ENCODE assay signal across 9 cellular contexts in the genomic region with DNA sequence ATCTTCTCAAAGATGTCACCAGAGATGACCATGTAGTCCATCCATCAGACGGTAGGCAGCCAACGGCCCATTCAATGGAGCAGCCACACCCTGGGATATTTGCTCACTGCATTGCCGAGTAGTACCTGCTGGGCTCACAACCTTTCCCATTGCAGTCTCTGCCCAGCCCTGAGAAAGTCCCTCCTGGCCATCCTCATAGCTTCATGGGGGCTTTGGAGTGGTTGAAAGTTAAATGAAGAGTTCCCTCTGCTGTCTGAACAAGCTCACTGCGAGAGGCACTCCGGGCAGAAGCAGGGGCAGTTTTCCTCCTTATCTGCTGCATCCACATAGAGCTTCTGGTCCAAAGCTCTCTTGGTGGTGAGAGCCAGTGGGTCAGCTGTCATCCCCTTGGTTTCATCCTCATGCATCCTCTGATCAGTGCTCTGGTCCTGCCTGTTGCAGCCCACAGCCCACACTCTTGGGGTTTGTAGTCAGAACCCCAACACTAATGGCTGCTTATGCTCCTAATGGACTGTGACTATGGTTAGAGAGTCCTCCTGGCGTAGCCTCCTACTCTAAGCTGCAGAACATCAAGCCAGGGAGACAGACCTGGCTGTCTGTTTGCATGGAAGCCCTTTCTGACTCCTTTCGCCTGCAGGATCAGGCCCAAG. TPM values are rescaled to one million over a fixed set of nuclear protein-coding genes. Genes with fewer than 3 reads are reported as not detected.
DNase-seq lines count a peak whose midpoint lies in the region; ATAC-seq, FAIRE-seq and TF ChIP-seq lines count a peak whose summit lies in the region.
"Had no signal": no experiment of that assay in that cellular context is flagged by ENCODE, and none has a peak within 500 bp of the region (broad histone marks: within the 10 kb centered on the region; RNA-seq: fewer than 3 reads in every experiment).

No MANE protein-coding gene starts in this region.

- no peaks in the 10 kb centered on the region for H3K9me3 ChIP-seq in RWPE2 (ENCODE audit: severe bottlenecking)
- no peaks in the 10 kb centered on the region for H3K9me3 ChIP-seq in H1 (ENCODE audit: insufficient read depth in 2 of 2, low read depth in 1 of 2, low read length in 1 of 2)
- H3K9me3 ChIP-seq in neuronal stem cell (replicated peaks in 1 of 2; ENCODE audit: control insufficient read depth in 2 of 2, insufficient read depth in 1 of 2, low read depth in 1 of 2, low read length in 2 of 2): no peaks in the 10 kb centered on the region
- H3K9me3 ChIP-seq: BLaER1 treated with 17β-estradiol and CSF1 and Interleukin-3, amounts not matched to agents 10 nM and 100 nM had no signal

- H4K20me1 ChIP-seq in H1 (replicated peaks in 1 of 2; ENCODE audit: control insufficient read depth in 1 of 2, insufficient read depth in 2 of 2, low read length in 2 of 2): no peaks in the 10 kb centered on the region
- H4K20me1 ChIP-seq: BLaER1 treated with 17β-estradiol and CSF1 and Interleukin-3, amounts not matched to agents 10 nM and 100 nM had no signal

- H3K18ac ChIP-seq in H1 (ENCODE audit: extremely low read depth, low read length) (no peak overlapping the region), neuronal stem cell (ENCODE audit: low read length) (no peak overlapping the region)

- ATAC-seq in RWPE2 (ENCODE audit: low read depth) (no peak), GM19324 (IDR thresholded peaks at IDR 0.05; ENCODE audit: low FRiP score, unreplicated experiment) (no peak), GM21381 (IDR thresholded peaks at IDR 0.05; ENCODE audit: unreplicated experiment) (no peak)

- H3K23ac ChIP-seq in H1 (ENCODE audit: insufficient read length) (no peak overlapping the region), neuronal stem cell (ENCODE audit: low read depth, low read length, poor library complexity) (no peak overlapping the region)

- H3K4ac ChIP-seq in H1 (replicated peaks; ENCODE audit: insufficient read length, low read depth, low read length) (no peak overlapping the region), neuronal stem cell (ENCODE audit: low read length) (no peak overlapping the region)

- TF ChIP-seq EP300 in Ishikawa (IDR thresholded peaks at IDR 0.05; ENCODE audit: borderline replicate concordance): no peak
- TF ChIP-seq EP300 in H1 (IDR thresholded peaks at IDR 0.05; ENCODE audit: borderline replicate concordance in 1 of 2, low read depth in 2 of 2, low read length in 2 of 2): peak in 1 of 2 experiments; percentile 13; a peak in 1 of 3 replicates

- DNase-seq in NCI-H82 (lab: John Stamatoyannopoulos, UW) (peak; percentile 49), NCI-H82 treated with DMSO at 0.1 percent for 48 hours (lab: John Stamatoyannopoulos, UW; ENCODE audit: unreplicated experiment) (no peak), RWPE2 (ENCODE audit: low spot score) (no peak), H1 (ENCODE audit: low read depth in 1 of 2, low spot score in 2 of 2) (peak; percentile 54 to 63), neuronal stem cell (ENCODE audit: low spot score) (peak; percentile 51)

- no peak overlapping the region for H2BK20ac ChIP-seq in H1 (ENCODE audit: low read length)

- 52% methylated on average over 7 of the region's 7 CpGs; no CpG with 5 or more reads in 1 of the 2 experiments for WGBS in H1 (ENCODE audit: extremely low coverage in 1 of 2, insufficient coverage in 1 of 2, insufficient read length in 1 of 2, insufficient replicate concordance in 2 of 2, low coverage in 1 of 2, low lambda C conversion rate in 2 of 2, missing lambda C conversion rate in 1 of 2), 2 experiments
- no CpG with 5 or more reads among the region's 7 CpGs for WGBS in neuronal stem cell (ENCODE audit: extremely low coverage in 2 of 2, insufficient read length in 2 of 2, insufficient replicate concordance in 1 of 2), 2 donors

- H2BK120ac ChIP-seq in H1 (replicated peaks; ENCODE audit: low read depth, low read length) (no peak overlapping the region), neuronal stem cell (ENCODE audit: low read depth, low read length) (no peak overlapping the region)

- CTCF ChIA-PET in H1 (lab: Charles Lee; ENCODE audit: partially characterized antibody): interaction anchor here (0.6 to 16.1 kb wide), 56 partner anchors 8 to 551 kb away, joined by 3 to 269 read pairs (median 4); a partner anchor contains a TSS

- TF ChIP-seq RAD21 in Ishikawa (IDR thresholded peaks at IDR 0.05; ENCODE audit: low read depth): peak; percentile 89
- TF ChIP-seq RAD21 in H1 (IDR thresholded peaks at IDR 0.05 in 1 of 2, conservative IDR thresholded peaks at IDR 0.05 in 1 of 2; ENCODE audit: low read depth in 2 of 2, low read length in 2 of 2): peak; percentile 97 to 99

- H3K27me3 ChIP-seq in RWPE2 (ENCODE audit: insufficient read depth, poor library complexity, severe bottlenecking) (no peaks in the 10 kb centered on the region), H1 (replicated peaks in 1 of 4; ENCODE audit: control insufficient read depth in 3 of 4, extremely low read depth in 1 of 4, insufficient read depth in 3 of 4, low read length in 3 of 4) (peaks cover 0 to 2% (median 0%) of the 10 kb centered on the region in 4 experiments; a peak in 1 of 7 replicates), neuronal stem cell (ENCODE audit: control insufficient read depth in 3 of 3, insufficient read depth in 3 of 3, low read depth in 1 of 3, low read length in 3 of 3) (peaks cover 0 to 2% (median 0%) of the 10 kb centered on the region in 3 experiments)
- H3K27me3 ChIP-seq: BLaER1 treated with 17β-estradiol and CSF1 and Interleukin-3, amounts not matched to agents 10 nM and 100 nM had no signal

- H2AK5ac ChIP-seq in H1 (ENCODE audit: low read depth, low read length) (no peak overlapping the region), neuronal stem cell (ENCODE audit: low read depth, low read length) (no peak overlapping the region)

- H3K4me1 ChIP-seq in RWPE2 (ENCODE audit: insufficient read depth, poor library complexity, severe bottlenecking) (peaks cover 27% of the 10 kb centered on the region), H1 (replicated peaks in 1 of 4; ENCODE audit: control insufficient read depth in 3 of 4, insufficient read depth in 4 of 4, low read length in 3 of 4) (no peaks in the 10 kb centered on the region), neuronal stem cell (ENCODE audit: control insufficient read depth in 2 of 2, insufficient read depth in 1 of 2, low read depth in 1 of 2, low read length in 2 of 2) (peaks cover 0 to 6% of the 10 kb centered on the region in 2 donors)

- TF ChIP-seq POLR2A in H1 (IDR thresholded peaks at IDR 0.05; ENCODE audit: control extremely low read depth in 1 of 2, low read depth in 2 of 2, low read length in 2 of 2): no peak

- no peak overlapping the region for H4K8ac ChIP-seq in H1 (ENCODE audit: extremely low read depth, insufficient read depth, low read length)
- H4K8ac ChIP-seq in neuronal stem cell (ENCODE audit: low read depth, low read length): no peak overlapping the region

- H3K79me1 ChIP-seq in H1 (ENCODE audit: low read depth, low read length) (no peaks in the 10 kb centered on the region), neuronal stem cell (ENCODE audit: low read depth, low read length) (no peaks in the 10 kb centered on the region)

- H3K4me3 ChIP-seq in RWPE2 (ENCODE audit: severe bottlenecking) (no peak overlapping the region), H1 (ENCODE audit: extremely low read depth in 1 of 4, insufficient read depth in 2 of 4, low read depth in 3 of 4, low read length in 4 of 4) (no peak overlapping the region), neuronal stem cell (ENCODE audit: low read length in 2 of 2) (no peak overlapping the region)
- H3K4me3 ChIP-seq: BLaER1 treated with 17β-estradiol and CSF1 and Interleukin-3, amounts not matched to agents 10 nM and 100 nM had no signal

- H3K14ac ChIP-seq in H1 (ENCODE audit: insufficient read length): no peak overlapping the region
- H3K14ac ChIP-seq in neuronal stem cell (ENCODE audit: low read length): no peak overlapping the region

- no peak overlapping the region for H3K56ac ChIP-seq in H1 (replicated peaks; ENCODE audit: insufficient read length, low read depth, low read length)

- H2AFZ ChIP-seq in H1 (ENCODE audit: low read length) (no peak overlapping the region), neuronal stem cell (ENCODE audit: low read length) (peak overlapping the region; percentile 20)

- no peaks in the 10 kb centered on the region for H3K79me2 ChIP-seq in H1 (ENCODE audit: control insufficient read depth in 1 of 2, insufficient read depth in 2 of 2, low read length in 2 of 2)

- POLR2A ChIA-PET in H1 (lab: Charles Lee; ENCODE audit: partially characterized antibody): no interaction called here

- FAIRE-seq in H1 (lab: Jason Lieb, UNC): peak; percentile 70

- H3K36me3 ChIP-seq in RWPE2 (ENCODE audit: low read depth) (no peaks in the 10 kb centered on the region), H1 (ENCODE audit: control insufficient read depth in 2 of 4, insufficient read depth in 4 of 4, low read length in 3 of 4) (no peaks in the 10 kb centered on the region), neuronal stem cell (replicated peaks in 1 of 2; ENCODE audit: control insufficient read depth in 2 of 2, insufficient read depth in 2 of 2, low read length in 2 of 2) (no peaks in the 10 kb centered on the region)
- H3K36me3 ChIP-seq: BLaER1 treated with 17β-estradiol and CSF1 and Interleukin-3, amounts not matched to agents 10 nM and 100 nM had no signal

- no peaks in the 10 kb centered on the region for H3K23me2 ChIP-seq in H1 (ENCODE audit: low read depth, low read length)

- TF ChIP-seq CTCF in RWPE2 (IDR thresholded peaks at IDR 0.05; ENCODE audit: poor library complexity, severe bottlenecking): peak; percentile 79
- peak; percentile 58 to 96 (median 92) for TF ChIP-seq CTCF in H1 (IDR thresholded peaks at IDR 0.05; ENCODE audit: control extremely low read depth in 1 of 3, insufficient read depth in 1 of 3, low read depth in 1 of 3, low read length in 3 of 3)

- H4K91ac ChIP-seq in H1 (replicated peaks; ENCODE audit: insufficient read length, low read length) (no peak overlapping the region), neuronal stem cell (ENCODE audit: low read depth, low read length, poor library complexity) (no peak overlapping the region)

- H3K27ac ChIP-seq in RWPE2 (ENCODE audit: poor library complexity, severe bottlenecking) (peak overlapping the region; percentile 57), H1 (ENCODE audit: low read depth, low read length) (no peak overlapping the region), neuronal stem cell (replicated peaks; ENCODE audit: low read length) (no peak overlapping the region)

- H3K4me2 ChIP-seq in H1 (ENCODE audit: insufficient read depth in 1 of 2, low read depth in 2 of 2, low read length in 2 of 2) (no peak overlapping the region), neuronal stem cell (ENCODE audit: insufficient read depth, low read length, poor library complexity, severe bottlenecking) (no peak overlapping the region)

- H2BK15ac ChIP-seq in H1 (ENCODE audit: low read length) (no peak overlapping the region; the same call in 1 of the 2 replicates), neuronal stem cell (ENCODE audit: low read length) (no peak overlapping the region)

- H3K9ac ChIP-seq in H1 (replicated peaks in 1 of 4; ENCODE audit: extremely low read depth in 1 of 4, low read depth in 3 of 4, low read length in 3 of 4): no peak overlapping the region
- no peak overlapping the region for H3K9ac ChIP-seq in neuronal stem cell (ENCODE audit: low read depth, low read length, poor library complexity)
- H3K9ac ChIP-seq: BLaER1 treated with 17β-estradiol and CSF1 and Interleukin-3, amounts not matched to agents 10 nM and 100 nM had no signal

- H2BK12ac ChIP-seq in H1 (ENCODE audit: low read depth, low read length) (no peak overlapping the region; the same call in 1 of the 2 replicates), neuronal stem cell (ENCODE audit: low read length) (peak overlapping the region; percentile 61)

- H2BK5ac ChIP-seq in H1 (ENCODE audit: low read depth, low read length) (no peak overlapping the region), neuronal stem cell (ENCODE audit: low read length) (no peak overlapping the region)

- H4K5ac ChIP-seq in H1 (ENCODE audit: insufficient read length, low read depth, low read length): no peak overlapping the region

RNA-seq across cellular contexts. Expression of a gene that starts 23.3 kb away (rescaled TPM):
- total RNA-seq in H1 (2021; fragmentation: NEBNext Ultra II Directional; extraction: Animal tissue kit (Norgen Biotek cat#: 25700)): not detected in 2 replicates
- not detected in 2 replicates for polyA plus RNA-seq in H1 (2011; rRNA removed)
- not detected for polyA plus RNA-seq in H1 (2011; cell fraction: cytosol; rRNA removed)
- not detected for polyA plus RNA-seq in H1 (2011; cell fraction: nucleus; rRNA removed)
- not detected in 4 replicates for polyA plus RNA-seq in H1 (2012, experiment 1 of 2)
- not detected for polyA plus RNA-seq in H1 (2012, experiment 2 of 2)
- not detected for polyA plus RNA-seq in H1 (2013, experiment 1 of 2)
- not detected for polyA plus RNA-seq in H1 (2013, experiment 2 of 2)
- not detected in 2 replicates for polyA minus RNA-seq in H1 (2011; rRNA and poly(A)+ RNA removed)
- polyA minus RNA-seq in H1 (2011; cell fraction: cytosol; rRNA and poly(A)+ RNA removed): not detected
- not detected for polyA minus RNA-seq in H1 (2011; cell fraction: nucleus; rRNA and poly(A)+ RNA removed)
- polyA plus RNA-seq in neuronal stem cell (2013, experiment 1 of 2): not detected
- not detected for polyA plus RNA-seq in neuronal stem cell (2013, experiment 2 of 2)

Comparison
In these comparisons a context has a peak if more than half of its experiments do, and no peak if none do; other contexts are left out.
1. DNase-seq: peak in NCI-H82 (single experiment), H1 (2 of 2) and neuronal stem cell (single experiment); none in NCI-H82 treated with DMSO at 0.1 percent for 48 hours (single experiment) and RWPE2 (single experiment).